In genomic region chr5:95949810-95950209, GRCh38 we compare ENCODE assay signal across 13 cellular contexts. TPM values are rescaled to one million over a fixed set of nuclear protein-coding genes. Genes with fewer than 3 reads are reported as not detected.
DNase-seq lines count a peak whose midpoint lies in the region; ATAC-seq and TF ChIP-seq lines count a peak whose summit lies in the region.
"Had no signal": no experiment of that assay in that cellular context is flagged by ENCODE, and none has a peak within 500 bp of the region (broad histone marks: within the 10 kb centered on the region; RNA-seq: fewer than 3 reads in every experiment).

No MANE protein-coding gene starts in this region.

- TF ChIP-seq CTCF in HEK293 (tag by site-specific recombination; IDR thresholded peaks at IDR 0.05) (no peak), nephron progenitor cell (IDR thresholded peaks at IDR 0.05) (no peak), A673 (conservative IDR thresholded peaks at IDR 0.05; ENCODE audit: low read depth, low read length) (no peak)

- POLR2A ChIA-PET in HEK293 (lab: Yijun Ruan, JAX) (no interaction called here), A673 (lab: Charles Lee; ENCODE audit: low non-redundant PET) (interaction anchor here (0.6 kb wide), 1 partner anchor 13 kb away, joined by 8 read pairs; no protein-coding TSS in a partner anchor)

- no peak overlapping the region for H3K27ac ChIP-seq in HEK293 (ENCODE audit: extremely low read depth, low read depth, low read length)
- no peak overlapping the region for H3K27ac ChIP-seq in A673 (ENCODE audit: low read depth, low read length, poor library complexity, severe bottlenecking)
- H3K27ac ChIP-seq: SK-N-MC had no signal

- H3K36me3 ChIP-seq in HEK293 (ENCODE audit: control insufficient read depth in 2 of 2, insufficient read depth in 1 of 2, low read length in 2 of 2) (peaks cover 0 to 7% of the 10 kb centered on the region in 2 experiments; a peak in 2 of 3 replicates), A673 (ENCODE audit: insufficient read depth, low read length, poor library complexity, severe bottlenecking) (no peaks in the 10 kb centered on the region)

- peaks cover 69% of the 10 kb centered on the region for H3K36me3 Mint-ChIP-seq in nephron progenitor cell (ENCODE audit: low read depth)

- no peaks in the 10 kb centered on the region for H3K27me3 ChIP-seq in A673 (replicated peaks; ENCODE audit: insufficient read depth, low read depth, low read length, poor library complexity)

- peaks cover 37% of the 10 kb centered on the region for H3K4me1 Mint-ChIP-seq in stimulated activated naive CD8-positive, alpha-beta T cell treated with anti-CD3 and anti-CD28 coated beads, Interleukin-15, amount 100 ng/mL, for 72 hours
- H3K4me1 Mint-ChIP-seq in nephron progenitor cell: peaks cover 14% of the 10 kb centered on the region

- CTCF ChIA-PET in HEK293 (lab: Yijun Ruan, JAX) (no interaction called here), A673 (lab: Charles Lee) (no interaction called here)

- peak overlapping the region; percentile 1 to 60 for H3K4me3 Mint-ChIP-seq in stimulated activated naive CD8-positive, alpha-beta T cell treated with anti-CD3 and anti-CD28 coated beads, Interleukin-15, amount 100 ng/mL, for 72 hours
- no peak overlapping the region for H3K4me3 Mint-ChIP-seq in nephron progenitor cell
- H3K4me3 Mint-ChIP-seq: B cell had no signal

- no TSS peak for BruUV-seq in A673 (replicated peaks; lab: Mats Ljungman, UMichigan)

- H3K27ac Mint-ChIP-seq in stimulated activated naive CD8-positive, alpha-beta T cell treated with anti-CD3 and anti-CD28 coated beads, Interleukin-15, amount 100 ng/mL, for 72 hours: no peak overlapping the region
- H3K27ac Mint-ChIP-seq in nephron progenitor cell: no peak overlapping the region
- H3K27ac Mint-ChIP-seq: B cell had no signal

- H3K27me3 Mint-ChIP-seq in stimulated activated naive CD8-positive, alpha-beta T cell treated with anti-CD3 and anti-CD28 coated beads, Interleukin-15, amount 100 ng/mL, for 72 hours: no peaks in the 10 kb centered on the region
- no peaks in the 10 kb centered on the region for H3K27me3 Mint-ChIP-seq in nephron progenitor cell (ENCODE audit: low read depth, poor library complexity)
- H3K27me3 Mint-ChIP-seq: B cell had no signal

- no peaks in the 10 kb centered on the region for H3K9me3 ChIP-seq in HEK293 (ENCODE audit: control insufficient read depth, insufficient read depth, low read depth, low read length)
- H3K9me3 ChIP-seq in A673 (ENCODE audit: low read depth, low read length, poor library complexity, severe bottlenecking): no peaks in the 10 kb centered on the region

- peaks cover 6% of the 10 kb centered on the region for H3K4me1 ChIP-seq in HEK293 (ENCODE audit: control insufficient read depth, insufficient read depth, low read length)
- H3K4me1 ChIP-seq in A673 (ENCODE audit: insufficient read depth, low read length, poor library complexity, severe bottlenecking): no peaks in the 10 kb centered on the region

- H3K9me3 Mint-ChIP-seq in stimulated activated naive CD8-positive, alpha-beta T cell treated with anti-CD3 and anti-CD28 coated beads, Interleukin-15, amount 100 ng/mL, for 72 hours: peaks cover 0 to 7% of the 10 kb centered on the region in 2 donors
- H3K9me3 Mint-ChIP-seq in nephron progenitor cell: peaks cover 17% of the 10 kb centered on the region

- H3K4me3 ChIP-seq in HEK293 (ENCODE audit: low read depth, low read length) (no peak overlapping the region), A673 (ENCODE audit: low read depth, low read length, poor library complexity, severe bottlenecking) (no peak overlapping the region)
- H3K4me3 ChIP-seq: SK-N-MC had no signal

- ATAC-seq in stimulated activated naive CD8-positive, alpha-beta T cell treated with anti-CD3 and anti-CD28 coated beads, Interleukin-15, amount 100 ng/mL, for 72 hours: peak; percentile 68
- ATAC-seq in stimulated activated naive CD8-positive, alpha-beta T cell treated with anti-CD3 and anti-CD28 coated beads, Interleukin-15, Interleukin-2, amounts not matched to agents 100 U/mL and 50 U/mL, for 24 hours: no peak
- ATAC-seq in HG03439 (IDR thresholded peaks at IDR 0.05; ENCODE audit: unreplicated experiment) (peak; percentile 46), esophagus mucosa (no peak)

- intact Hi-C loops in A673 (cut with micrococcal nuclease; ENCODE audit: unreplicated experiment): no loop called here

- DNase-seq in stimulated activated naive CD8-positive, alpha-beta T cell treated with anti-CD3 and anti-CD28 coated beads, Interleukin-15, amount 100 ng/mL, for 72 hours: no peak
- DNase-seq in stimulated activated naive CD8-positive, alpha-beta T cell treated with anti-CD3 and anti-CD28 coated beads, Interleukin-15, Interleukin-2, amounts not matched to agents 100 U/mL and 50 U/mL, for 24 hours: no peak
- no peak for DNase-seq in nephron progenitor cell
- DNase-seq in DMS153 (lab: John Stamatoyannopoulos, UW): no peak
- DNase-seq in A673 (ENCODE audit: low spot score): no peak
- DNase-seq: effector CD8-positive, alpha-beta T cell; Karpas-422; NCI-H524 had no signal

TF ChIP-seq in HEK293, 187 proteins besides CTCF, POLR2A, EP300 and RAD21:
- TF ChIP-seq BCL11A (tag by site-specific recombination; IDR thresholded peaks at IDR 0.05; ENCODE audit: low read depth) (no peak), PRDM1 (tag by site-specific recombination; IDR thresholded peaks at IDR 0.05) (peak; percentile 53; the same call in 1 of the 2 replicates), PRDM6 (tag by site-specific recombination; IDR thresholded peaks at IDR 0.05) (peak; percentile 79)

RNA-seq across cellular contexts. Expression of gene ELL2, which starts 11.8 kb away (rescaled TPM):
- total RNA-seq in esophagus mucosa (181 TPM), A673 (2021) (7.5 and 12.0 TPM in 2 replicates)

Comparison
In these comparisons a context has a peak if more than half of its experiments do, and no peak if none do; other contexts are left out.
1. ATAC-seq: peak in stimulated activated naive CD8-positive, alpha-beta T cell treated with anti-CD3 and anti-CD28 coated beads, Interleukin-15, amount 100 ng/mL, for 72 hours (single experiment) and HG03439 (single experiment); none in stimulated activated naive CD8-positive, alpha-beta T cell treated with anti-CD3 and anti-CD28 coated beads, Interleukin-15, Interleukin-2, amounts not matched to agents 100 U/mL and 50 U/mL, for 24 hours (single experiment) and esophagus mucosa (single experiment).
2. RNA of gene ELL2, which starts 11.8 kb away (total RNA-seq): 181 TPM in esophagus mucosa (single experiment); 7.5 to 12.0 TPM in A673; every median in the first group is over 10 times any median in the second.